Comparison of ENCODE assay signal across 11 cellular contexts in genomic region chr10:71076473-71077142, GRCh38.
DNase-seq lines count a peak whose midpoint lies in the region; ATAC-seq and TF ChIP-seq lines count a peak whose summit lies in the region.
"Had no signal": no experiment of that assay in that cellular context is flagged by ENCODE, and none has a peak within 500 bp of the region (broad histone marks: within the 10 kb centered on the region; RNA-seq: fewer than 3 reads in every experiment).

No MANE protein-coding gene starts in this region.

- peak; percentile 61 for DNase-seq in H7
- no peak for DNase-seq in RWPE1 (ENCODE audit: low spot score)
- DNase-seq in mesendoderm = peak; percentile 60
- DNase-seq in hippocampal formation (lab: John Stamatoyannopoulos, UW) = no peak
- DNase-seq: activated T-cell treated with anti-CD3 and anti-CD28 coated beads, Interleukin-2, amount 50 U/mL, for 72 hours; effector CD8-positive, alpha-beta T cell; left colon; NCI-H446 had no signal

- no peak for TF ChIP-seq CTCF in RWPE1 (conservative IDR thresholded peaks at IDR 0.05; ENCODE audit: low read depth)

- no peak overlapping the region for H3K18ac ChIP-seq in mesendoderm (ENCODE audit: low read length)

- no peaks in the 10 kb centered on the region for H4K20me1 ChIP-seq in BLaER1 treated with 17β-estradiol and CSF1 and Interleukin-3, amounts not matched to agents 10 nM and 100 nM

- H3K27me3 ChIP-seq in BLaER1 treated with 17β-estradiol and CSF1 and Interleukin-3, amounts not matched to agents 10 nM and 100 nM = no peaks in the 10 kb centered on the region
- no peaks in the 10 kb centered on the region for H3K27me3 ChIP-seq in H7 (ENCODE audit: control insufficient read depth, insufficient read depth, low read length)
- no peaks in the 10 kb centered on the region for H3K27me3 ChIP-seq in mesendoderm (ENCODE audit: insufficient read depth, low read length, poor library complexity)

- CTCF ChIA-PET in RWPE1 (lab: Yijun Ruan, JAX) = interaction anchor here (0.6 to 1.1 kb wide), 3 partner anchors 13 to 152 kb away, joined by 3 to 4 read pairs (median 3); no protein-coding TSS in a partner anchor

- no peak overlapping the region for H3K23ac ChIP-seq in mesendoderm (ENCODE audit: low read length)

- POLR2A ChIA-PET in RWPE1 (lab: Yijun Ruan, JAX; ENCODE audit: low non-redundant PET) = no interaction called here

- H4K8ac ChIP-seq in mesendoderm (ENCODE audit: low read depth, low read length) = no peak overlapping the region

- H4K5ac ChIP-seq in mesendoderm (ENCODE audit: low read length) = no peak overlapping the region

- H2AK5ac ChIP-seq in mesendoderm (ENCODE audit: low read length) = no peak overlapping the region

- no peaks in the 10 kb centered on the region for H3K9me3 ChIP-seq in BLaER1 treated with 17β-estradiol and CSF1 and Interleukin-3, amounts not matched to agents 10 nM and 100 nM (replicated peaks in 1 of 11)

- no peak overlapping the region for H3K9ac ChIP-seq in BLaER1 treated with 17β-estradiol and CSF1 and Interleukin-3, amounts not matched to agents 10 nM and 100 nM
- H3K9ac ChIP-seq in mesendoderm (ENCODE audit: low read length) = no peak overlapping the region

- no peak for ATAC-seq in HG03175 (IDR thresholded peaks at IDR 0.05; ENCODE audit: unreplicated experiment)
- ATAC-seq in HG03442 (IDR thresholded peaks at IDR 0.05; ENCODE audit: unreplicated experiment) = no peak
- ATAC-seq: activated T-cell treated with anti-CD3 and anti-CD28 coated beads, Interleukin-2, amount 50 U/mL, for 72 hours; left colon had no signal

- no peak overlapping the region for H3K27ac ChIP-seq in BLaER1 treated with 17β-estradiol and CSF1 and Interleukin-3, amounts not matched to agents 10 nM and 100 nM
- peak overlapping the region; percentile 90 for H3K27ac ChIP-seq in RWPE1
- H3K27ac ChIP-seq in mesendoderm (ENCODE audit: low read depth, low read length) = no peak overlapping the region

- no peaks in the 10 kb centered on the region for H3K36me3 ChIP-seq in BLaER1 treated with 17β-estradiol and CSF1 and Interleukin-3, amounts not matched to agents 10 nM and 100 nM
- H3K36me3 ChIP-seq in H7 (replicated peaks; ENCODE audit: control insufficient read depth, insufficient read depth, low read length) = no peaks in the 10 kb centered on the region
- H3K36me3 ChIP-seq in mesendoderm (ENCODE audit: control insufficient read depth, insufficient read depth, low read length) = no peaks in the 10 kb centered on the region

- no peak overlapping the region for H2BK15ac ChIP-seq in mesendoderm (replicated peaks; ENCODE audit: low read depth)

- peaks cover 18 to 30% (median 26%) of the 10 kb centered on the region in 10 experiments for H3K4me1 ChIP-seq in BLaER1 treated with 17β-estradiol and CSF1 and Interleukin-3, amounts not matched to agents 10 nM and 100 nM
- peaks cover 7% of the 10 kb centered on the region for H3K4me1 ChIP-seq in mesendoderm (ENCODE audit: control insufficient read depth, low read depth, low read length)

- no peak overlapping the region for H2BK5ac ChIP-seq in mesendoderm (ENCODE audit: low read length)

- no peak overlapping the region for H3K4ac ChIP-seq in mesendoderm (ENCODE audit: low read depth, low read length)

- H3K4me2 ChIP-seq in BLaER1 treated with 17β-estradiol and CSF1 and Interleukin-3, amounts not matched to agents 10 nM and 100 nM = peak overlapping the region in 10 of 11 experiments; percentile 1 to 61 (median 44); a peak in 17 of 22 replicates
- no peak overlapping the region for H3K4me2 ChIP-seq in mesendoderm (ENCODE audit: low read length)

- no peaks in the 10 kb centered on the region for H3K79me2 ChIP-seq in mesendoderm (ENCODE audit: control insufficient read depth, insufficient read depth, low read length)

- peak overlapping the region; percentile 63 for H3K56ac ChIP-seq in mesendoderm (ENCODE audit: low read length)

- H3K4me3 ChIP-seq in BLaER1 treated with 17β-estradiol and CSF1 and Interleukin-3, amounts not matched to agents 10 nM and 100 nM = no peak overlapping the region
- no peak overlapping the region for H3K4me3 ChIP-seq in H7 (ENCODE audit: insufficient read depth, low read depth, low read length)
- no peak overlapping the region for H3K4me3 ChIP-seq in mesendoderm (ENCODE audit: low read length)

- no CpG with 5 or more reads among the region's 8 CpGs for WGBS in mesendoderm (ENCODE audit: extremely low coverage, insufficient coverage, low lambda C conversion rate)

- H2BK120ac ChIP-seq in mesendoderm (ENCODE audit: low read depth, low read length) = no peak overlapping the region

- no peaks in the 10 kb centered on the region for H3K79me1 ChIP-seq in mesendoderm (ENCODE audit: low read length)

Comparison
In these comparisons a context has a peak if more than half of its experiments do, and no peak if none do; other contexts are left out.
1. DNase-seq: peak in H7 (single experiment) and mesendoderm (single experiment); none in RWPE1 (single experiment) and hippocampal formation (0 of 2).